ENCODE assay signal across 9 cellular contexts in genomic region chr1:162070094-162070748, GRCh38. TPM values are rescaled to one million over a fixed set of nuclear protein-coding genes. Genes with fewer than 3 reads are reported as not detected.
A peak's percentile ranks its signal among the peaks of the same experiment; 100 is the strongest.
DNase-seq lines count a peak whose midpoint lies in the region; ATAC-seq and TF ChIP-seq lines count a peak whose summit lies in the region.
"Had no signal": no experiment of that assay in that cellular context is flagged by ENCODE, and none has a peak within 500 bp of the region (broad histone marks: within the 10 kb centered on the region; RNA-seq: fewer than 3 reads in every experiment).

No MANE protein-coding gene starts in this region.

- H3K27ac Mint-ChIP-seq in effector memory CD8-positive, alpha-beta T cell = no peak overlapping the region
- H3K27ac Mint-ChIP-seq in nephron = peak overlapping the region in 2 of 3 experiments; percentile 24 to 33

- H3K4me3 ChIP-seq in heart right ventricle (peak overlapping the region; percentile 44 to 73 (median 66)), Peyer's patch (peak overlapping the region; percentile 60 to 87 (median 75))

- H3K36me3 ChIP-seq in heart right ventricle (peaks cover 0 to 5% (median 0%) of the 10 kb centered on the region in 9 donors), Peyer's patch (no peaks in the 10 kb centered on the region)

- H3K4me1 ChIP-seq in heart right ventricle (peaks cover 0 to 38% (median 15%) of the 10 kb centered on the region in 9 donors), Peyer's patch (peaks cover 0 to 12% (median 6%) of the 10 kb centered on the region in 4 donors)

- H3K27me3 Mint-ChIP-seq in effector memory CD8-positive, alpha-beta T cell = peaks cover 66 to 75% of the 10 kb centered on the region in 2 donors
- H3K27me3 Mint-ChIP-seq in nephron (ENCODE audit: low read depth) = peaks cover 30% of the 10 kb centered on the region

- TF ChIP-seq POLR2A in Peyer's patch (IDR thresholded peaks at IDR 0.05) = no peak

- H3K4me1 Mint-ChIP-seq in effector memory CD8-positive, alpha-beta T cell (ENCODE audit: low read depth in 2 of 2) = peaks cover 8 to 9% of the 10 kb centered on the region in 2 donors
- H3K4me1 Mint-ChIP-seq in nephron = peaks cover 37% of the 10 kb centered on the region

- H3K9me3 Mint-ChIP-seq in effector memory CD8-positive, alpha-beta T cell = no peaks in the 10 kb centered on the region
- no peaks in the 10 kb centered on the region for H3K9me3 Mint-ChIP-seq in nephron

- H3K27me3 ChIP-seq in heart right ventricle = peaks cover 0 to 69% (median 5%) of the 10 kb centered on the region in 7 donors
- no peaks in the 10 kb centered on the region for H3K27me3 ChIP-seq in Peyer's patch

- ATAC-seq in heart right ventricle = peak in 2 of 8 donors; percentile 7 to 42
- ATAC-seq in Right ventricle myocardium inferior = no peak
- peak; percentile 7 for ATAC-seq in effector memory CD8-positive, alpha-beta T cell (replicated peaks)
- no peak for ATAC-seq in HG03196 (IDR thresholded peaks at IDR 0.05; ENCODE audit: unreplicated experiment)
- ATAC-seq in GM18861 (IDR thresholded peaks at IDR 0.05; ENCODE audit: unreplicated experiment) = no peak
- no peak for ATAC-seq in HG03280 (IDR thresholded peaks at IDR 0.05; ENCODE audit: unreplicated experiment)

- H3K27ac ChIP-seq in heart right ventricle = peak overlapping the region in 5 of 10 donors; percentile 58 to 85 (median 68)
- H3K27ac ChIP-seq in Peyer's patch = peak overlapping the region in 3 of 4 donors; percentile 65 to 86 (median 81)
- H3K27ac ChIP-seq: epithelial cell of prostate had no signal

- no peak for TF ChIP-seq CTCF in heart right ventricle (IDR thresholded peaks at IDR 0.05)
- no peak for TF ChIP-seq CTCF in Peyer's patch (IDR thresholded peaks at IDR 0.05)
- no peak for TF ChIP-seq CTCF in nephron (IDR thresholded peaks at IDR 0.05; ENCODE audit: unreplicated experiment in 3 of 3)

- 1 to 2% methylated on average over 29 of the region's 29 CpGs for WGBS in heart right ventricle, 2 donors

- no peak for DNase-seq in heart right ventricle
- no peak for DNase-seq in Right ventricle myocardium inferior (ENCODE audit: missing footprints)
- peak in 2 of 3 donors; percentile 57 to 58 for DNase-seq in Peyer's patch
- peak in 1 of 3 experiments; percentile 12 for DNase-seq in effector memory CD8-positive, alpha-beta T cell

- no peaks in the 10 kb centered on the region for H3K36me3 Mint-ChIP-seq in effector memory CD8-positive, alpha-beta T cell (ENCODE audit: insufficient read depth)
- peaks cover 4% of the 10 kb centered on the region for H3K36me3 Mint-ChIP-seq in nephron (ENCODE audit: low read depth)

- peak overlapping the region; percentile 78 to 83 for H3K4me3 Mint-ChIP-seq in effector memory CD8-positive, alpha-beta T cell
- H3K4me3 Mint-ChIP-seq in nephron = peak overlapping the region; percentile 76 to 89 (median 87)

- H3K9me3 ChIP-seq in heart right ventricle (peaks cover 0 to 7% (median 0%) of the 10 kb centered on the region in 11 donors), Peyer's patch (peaks cover 0 to 4% (median 0%) of the 10 kb centered on the region in 4 donors)

- intact Hi-C loops in heart right ventricle (cut with DNase I) (loop anchor here in 2 of 10 donors (5.0 to 10.0 kb wide), 2 partner anchors 65 to 207 kb away; no protein-coding TSS in a partner anchor), Right ventricle myocardium inferior (cut with DNase I) (loop anchor here (5.0 kb wide), 1 partner anchor 62 kb away; no protein-coding TSS in a partner anchor)

RNA-seq across cellular contexts. Expression of gene NOS1AP, which starts 0.7 kb away (rescaled TPM):
- total RNA-seq in heart right ventricle (1 to 10 TPM; 1.7 to 7.1 (median 4.7) TPM), Right ventricle myocardium inferior (3.5 TPM), Peyer's patch (10 to 100 TPM in 2 of 4 donors, 1 to 10 TPM in 2; 6.3 to 18.5 (median 11.9) TPM)
- polyA plus RNA-seq in heart right ventricle = 1 to 10 TPM in 1 of 2 donors, under 1 TPM in 1; 0.19 to 1.1 TPM

RNA-seq across cellular contexts. Expression of gene OLFML2B, which starts 46.6 kb away (rescaled TPM):
- total RNA-seq in heart right ventricle = 10 to 100 TPM in 1 of 10 donors, 1 to 10 TPM in 7, under 1 TPM in 2; 0.73 to 23.4 (median 1.5) TPM
- polyA plus RNA-seq in heart right ventricle = 1 to 10 TPM; 1.0 to 3.9 TPM
- total RNA-seq in Right ventricle myocardium inferior = 4.2 TPM
- 1 to 10 TPM in 3 of 4 donors, under 1 TPM in 1; 0.70 to 2.5 (median 1.9) TPM for total RNA-seq in Peyer's patch

Comparison
In these comparisons a context has a peak if more than half of its experiments do, and no peak if none do; other contexts are left out.
1. DNase-seq: peak in Peyer's patch (2 of 3); none in heart right ventricle (0 of 2) and Right ventricle myocardium inferior (single experiment).
2. H3K27ac Mint-ChIP-seq: peak in nephron (2 of 3); none in effector memory CD8-positive, alpha-beta T cell (0 of 2).